In genomic region chr19:41261474-41262190, GRCh38 we compare ENCODE assay signal across 8 cellular contexts. TPM values are rescaled to one million over a fixed set of nuclear protein-coding genes. Genes with fewer than 3 reads are reported as not detected.
DNase-seq lines count a peak whose midpoint lies in the region; ATAC-seq and TF ChIP-seq lines count a peak whose summit lies in the region.

No MANE protein-coding gene starts in this region.

- no peaks in the 10 kb centered on the region for H3K27me3 ChIP-seq in fibroblast of lung (ENCODE audit: control insufficient read depth, insufficient read depth, low read length)
- H3K27me3 ChIP-seq in prostate gland (replicated peaks; ENCODE audit: insufficient read depth): no peaks in the 10 kb centered on the region

- intact Hi-C loops in prostate gland (cut with DNase I): loop anchor here (2.0 kb wide), 2 partner anchors 35 to 57 kb away; no protein-coding TSS in a partner anchor

- H3K36me3 ChIP-seq in fibroblast of lung (ENCODE audit: control insufficient read depth, insufficient read depth, low read length): peaks cover 25% of the 10 kb centered on the region
- peaks cover 0 to 2% of the 10 kb centered on the region in 2 donors for H3K36me3 ChIP-seq in prostate gland

- H3K79me2 ChIP-seq in fibroblast of lung (ENCODE audit: control insufficient read depth, insufficient read depth, low read length): peaks cover 23% of the 10 kb centered on the region

- ATAC-seq in HG02981 (IDR thresholded peaks at IDR 0.05; ENCODE audit: unreplicated experiment): no peak

- H3K9ac ChIP-seq in fibroblast of lung (ENCODE audit: insufficient read depth, low read length): peak overlapping the region; percentile 55

- 0 out of 2 replicates have a peak, but pooled peaks have one; percentile 27 for TF ChIP-seq CTCF in VCaP (conservative IDR thresholded peaks at IDR 0.05)
- TF ChIP-seq CTCF in fibroblast of lung (conservative IDR thresholded peaks at IDR 0.05 in 1 of 2, IDR thresholded peaks at IDR 0.05 in 1 of 2; ENCODE audit: low read depth in 1 of 2, low read length in 2 of 2): no peak
- TF ChIP-seq CTCF in prostate gland (IDR thresholded peaks at IDR 0.05): no peak

- H2AFZ ChIP-seq in fibroblast of lung (ENCODE audit: low read length): no peak overlapping the region

- H3K4me3 ChIP-seq in GM08714 (ENCODE audit: low read length) (peak overlapping the region; percentile 94), fibroblast of lung (replicated peaks in 1 of 4; ENCODE audit: control extremely low read depth in 1 of 4, insufficient read depth in 1 of 4, low read depth in 3 of 4, low read length in 4 of 4) (peak overlapping the region; percentile 42 to 95 (median 64)), prostate gland (peak overlapping the region; percentile 53 to 56)

- H3K4me1 ChIP-seq in fibroblast of lung (ENCODE audit: control insufficient read depth, extremely low read depth, insufficient read depth, low read length) (peaks cover 10% of the 10 kb centered on the region), prostate gland (replicated peaks) (peaks cover 7% of the 10 kb centered on the region)

- 55% methylated on average over 10 of the region's 10 CpGs for WGBS in prostate gland

- H4K20me1 ChIP-seq in fibroblast of lung (ENCODE audit: control insufficient read depth, extremely low read depth, insufficient read depth, low read length): no peaks in the 10 kb centered on the region

- DNase-seq in fibroblast of lung (ENCODE audit: low read depth in 2 of 2): peak in 1 of 2 donors; percentile 27
- no peak for DNase-seq in prostate gland (ENCODE audit: low spot score)
- DNase-seq in NCI-H82 treated with DMSO at 0.1 percent for 48 hours (lab: John Stamatoyannopoulos, UW; ENCODE audit: unreplicated experiment): no peak
- DNase-seq in NCI-H2081 treated with DMSO at 0.1 percent for 48 hours (lab: John Stamatoyannopoulos, UW): no peak
- no peak for DNase-seq in NCI-H446 (lab: John Stamatoyannopoulos, UW)

- H3K27ac ChIP-seq in VCaP (peak overlapping the region; percentile 100), fibroblast of lung (ENCODE audit: insufficient read depth, low read length) (peak overlapping the region; percentile 75), prostate gland (peak overlapping the region; percentile 94 to 98)

- peak overlapping the region; percentile 94 for H3K4me2 ChIP-seq in fibroblast of lung (ENCODE audit: extremely low read depth, insufficient read depth, low read length)

- no peak for TF ChIP-seq POLR2A in prostate gland (IDR thresholded peaks at IDR 0.05)

- no peaks in the 10 kb centered on the region for H3K9me3 ChIP-seq in fibroblast of lung (ENCODE audit: control insufficient read depth, insufficient read depth, low read depth, low read length)
- H3K9me3 ChIP-seq in prostate gland: no peaks in the 10 kb centered on the region

RNA-seq across cellular contexts. Expression of gene HNRNPUL1, which starts 2.5 kb away (rescaled TPM):
- 47.3 and 58.1 TPM in 2 replicates for total RNA-seq in fibroblast of lung
- 36.4 and 60.4 TPM in 2 replicates for polyA plus RNA-seq in fibroblast of lung
- 121 and 163 TPM in 2 replicates for polyA plus RNA-seq in fibroblast of lung (2012)
- polyA minus RNA-seq in fibroblast of lung (ENCODE audit: low replicate concordance): 123 and 228 TPM in 2 replicates
- 100 to 1,000 TPM; 133 to 183 TPM for total RNA-seq in prostate gland

RNA-seq across cellular contexts. Expression of gene AXL, which starts 42.6 kb away (rescaled TPM):
- 107 and 223 TPM in 2 replicates for total RNA-seq in fibroblast of lung
- polyA plus RNA-seq in fibroblast of lung: 231 and 319 TPM in 2 replicates
- 332 and 351 TPM in 2 replicates for polyA plus RNA-seq in fibroblast of lung (2012)
- 2,777 and 4,130 TPM in 2 replicates for polyA minus RNA-seq in fibroblast of lung (ENCODE audit: low replicate concordance)
- 100 to 1,000 TPM in 1 of 2 donors, 10 to 100 TPM in 1; 26.1 to 168 TPM for total RNA-seq in prostate gland

RNA-seq across cellular contexts. Expression of gene CCDC97, which starts 48.3 kb away (rescaled TPM):
- total RNA-seq in fibroblast of lung (5.9 and 7.8 TPM in 2 replicates), prostate gland (10 to 100 TPM; 21.0 to 34.4 TPM)
- 6.3 and 9.9 TPM in 2 replicates for polyA plus RNA-seq in fibroblast of lung
- polyA plus RNA-seq in fibroblast of lung (2012): 14.8 and 18.5 TPM in 2 replicates
- 23.9 and 35.2 TPM in 2 replicates for polyA minus RNA-seq in fibroblast of lung (ENCODE audit: low replicate concordance)
